1 cellular context compared by ENCODE assay signal in the genomic region with DNA sequence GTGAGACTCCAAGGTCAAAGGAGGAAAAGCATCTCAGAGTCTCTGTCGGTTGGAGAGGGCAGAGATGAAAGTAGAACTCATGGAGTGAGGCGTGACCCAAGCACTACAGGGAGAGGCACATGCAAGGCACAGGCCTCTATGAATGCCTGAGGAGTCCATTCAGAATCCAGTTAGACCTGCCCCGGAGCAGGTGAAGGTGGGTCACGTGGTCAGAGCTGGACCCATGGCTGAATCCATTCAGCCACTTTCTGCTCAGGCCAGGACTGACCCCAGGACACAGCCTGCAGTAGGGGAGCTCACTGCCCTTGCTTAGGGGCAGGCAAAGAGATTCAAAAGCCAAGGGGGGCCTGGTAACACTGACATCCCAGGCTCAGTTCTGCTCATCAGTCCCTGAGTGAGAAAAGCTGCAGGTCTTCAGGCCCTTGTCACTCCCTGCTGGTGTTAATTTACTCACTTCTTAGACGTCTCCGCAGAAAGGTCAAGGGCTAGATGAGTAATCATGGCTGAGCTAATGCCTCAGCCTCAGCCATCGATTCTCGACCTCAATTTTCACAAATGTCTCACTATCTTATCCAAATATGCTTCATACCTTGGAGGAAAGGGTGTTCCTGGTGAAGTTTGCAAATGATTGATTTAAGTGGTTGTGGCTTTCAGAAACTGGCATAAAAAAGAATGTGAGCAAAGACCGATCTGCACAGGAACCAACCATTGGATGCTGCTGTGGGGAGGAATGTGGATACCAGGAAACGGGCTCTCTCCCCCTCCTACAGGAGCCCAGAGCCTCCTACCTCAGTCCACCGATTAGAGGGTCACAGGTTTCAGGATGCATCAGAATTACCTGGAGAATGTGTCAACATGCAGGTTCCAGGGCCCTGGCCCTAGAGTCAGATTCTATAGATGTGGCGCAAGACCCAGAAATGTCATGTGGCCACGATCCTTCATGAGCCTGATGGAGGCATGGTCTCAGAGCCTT.
TF ChIP-seq lines count a peak whose summit lies in the region.

No MANE protein-coding gene starts in this region.

TF ChIP-seq in HepG2, 621 proteins besides CTCF, POLR2A, EP300 and RAD21 (continued from another document):
- no peak for TF ChIP-seq NPAS2 (CRISPR knock-in tag; IDR thresholded peaks at IDR 0.05; ENCODE audit: borderline replicate concordance)
- TF ChIP-seq, protein P1, sequence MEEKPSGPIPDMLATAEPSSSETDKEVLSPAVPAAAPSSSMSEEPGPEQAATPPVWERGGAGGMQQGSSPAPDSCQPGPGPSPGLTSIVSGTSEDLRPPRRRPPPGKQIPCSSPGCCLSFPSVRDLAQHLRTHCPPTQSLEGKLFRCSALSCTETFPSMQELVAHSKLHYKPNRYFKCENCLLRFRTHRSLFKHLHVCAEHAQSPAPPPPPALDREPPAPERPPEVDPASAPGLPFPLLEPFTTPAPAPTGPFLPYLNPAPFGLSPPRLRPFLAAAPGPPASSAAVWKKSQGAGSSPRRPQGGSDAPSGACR (CRISPR knock-in tag; IDR thresholded peaks at IDR 0.05) = no peak
- TF ChIP-seq MIER3 (CRISPR knock-in tag; IDR thresholded peaks at IDR 0.05; ENCODE audit: borderline replicate concordance) = no peak
- peak; percentile 47; the same call in 1 of the 2 replicates for TF ChIP-seq CEBPB (IDR thresholded peaks at IDR 0.05; ENCODE audit: borderline replicate concordance, low read depth, low read length)
- TF ChIP-seq, protein P2, sequence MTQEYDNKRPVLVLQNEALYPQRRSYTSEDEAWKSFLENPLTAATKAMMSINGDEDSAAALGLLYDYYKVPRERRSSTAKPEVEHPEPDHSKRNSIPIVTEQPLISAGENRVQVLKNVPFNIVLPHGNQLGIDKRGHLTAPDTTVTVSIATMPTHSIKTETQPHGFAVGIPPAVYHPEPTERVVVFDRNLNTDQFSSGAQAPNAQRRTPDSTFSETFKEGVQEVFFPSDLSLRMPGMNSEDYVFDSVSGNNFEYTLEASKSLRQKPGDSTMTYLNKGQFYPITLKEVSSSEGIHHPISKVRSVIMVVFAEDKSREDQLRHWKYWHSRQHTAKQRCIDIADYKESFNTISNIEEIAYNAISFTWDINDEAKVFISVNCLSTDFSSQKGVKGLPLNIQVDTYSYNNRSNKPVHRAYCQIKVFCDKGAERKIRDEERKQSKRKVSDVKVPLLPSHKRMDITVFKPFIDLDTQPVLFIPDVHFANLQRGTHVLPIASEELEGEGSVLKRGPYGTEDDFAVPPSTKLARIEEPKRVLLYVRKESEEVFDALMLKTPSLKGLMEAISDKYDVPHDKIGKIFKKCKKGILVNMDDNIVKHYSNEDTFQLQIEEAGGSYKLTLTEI (CRISPR knock-in tag; conservative IDR thresholded peaks at IDR 0.05) = no peak
- TF ChIP-seq KDM5B (CRISPR knock-in tag; IDR thresholded peaks at IDR 0.05; ENCODE audit: borderline replicate concordance) = no peak
- TF ChIP-seq RAD51 (IDR thresholded peaks at IDR 0.05; ENCODE audit: borderline replicate concordance) = peak; percentile 72; the same call in 1 of the 2 replicates
- no peak for TF ChIP-seq ZIK1 (CRISPR knock-in tag; IDR thresholded peaks at IDR 0.05; ENCODE audit: borderline replicate concordance, low read depth)
